In genomic region chr7:20738517-20739481, GRCh38 we compare ENCODE assay signal across 1 cellular context.
TF ChIP-seq lines count a peak whose summit lies in the region.

No MANE protein-coding gene starts in this region.

TF ChIP-seq in GM12878, 131 proteins besides CTCF, POLR2A, EP300 and RAD21 (continued from another document):
- TF ChIP-seq ZBTB4 (CRISPR knock-in tag; IDR thresholded peaks at IDR 0.05): no peak
- TF ChIP-seq NKRF (conservative IDR thresholded peaks at IDR 0.05): no peak
- no peak for TF ChIP-seq RBBP5 (conservative IDR thresholded peaks at IDR 0.05)
